8 cellular contexts compared by ENCODE assay signal in genomic region chr19:12035220-12036172, GRCh38. TPM values are rescaled to one million over a fixed set of nuclear protein-coding genes. Genes with fewer than 3 reads are reported as not detected.
A peak's percentile ranks its signal among the peaks of the same experiment; 100 is the strongest.
DNase-seq lines count a peak whose midpoint lies in the region; ATAC-seq, FAIRE-seq and TF ChIP-seq lines count a peak whose summit lies in the region.

TSS of gene ZNF433 (minus strand) at chr19:12035679. CDS start at chr19:12035539, 140 bp downstream.

- peak within 1 kb of the TSS; percentile 70 for H3K4me3 ChIP-seq in lower leg skin (ENCODE audit: low read depth, poor library complexity, severe bottlenecking)

- WGBS in lower leg skin, 2 donors: 0% methylated on average over 35 to 45 of the region's 68 CpGs

- peak; percentile 90 for FAIRE-seq in GM12891 (lab: Jason Lieb, UNC)

- peak; percentile 77 for ATAC-seq in HG02973 (IDR thresholded peaks at IDR 0.05; ENCODE audit: unreplicated experiment)

- TF ChIP-seq POLR2A in GM12891 (IDR thresholded peaks at IDR 0.05; ENCODE audit: low read depth, low read length): peak; percentile 38; the same call in 1 of the 2 replicates
- TF ChIP-seq POLR2A in lower leg skin (IDR thresholded peaks at IDR 0.05): no peak

- no peak for TF ChIP-seq CTCF in lower leg skin (IDR thresholded peaks at IDR 0.05)

- intact Hi-C loops in lower leg skin (cut with DNase I; ENCODE audit: low total_unique reads): no loop called here

- peak; percentile 92 for DNase-seq in GM12891 (ENCODE audit: insufficient read length, low spot score)
- peak; percentile 92 for DNase-seq in NCI-H748 (lab: John Stamatoyannopoulos, UW; ENCODE audit: unreplicated experiment)
- peak; percentile 85 for DNase-seq in activated CD8-positive, alpha-beta memory T cell treated with anti-CD3 and anti-CD28 coated beads for 24 hours
- peak; percentile 50 for DNase-seq in effector CD4-positive, alpha-beta T cell
- DNase-seq in lower leg skin (ENCODE audit: low spot score in 2 of 2): peak; percentile 96 to 99
- DNase-seq in stimulated activated CD4-positive, alpha-beta T cell treated with anti-CD3 and anti-CD28 coated beads, Interleukin-4, amount 100 ng/mL, for 1 hour: peak; percentile 81
- DNase-seq in DMS153 (lab: John Stamatoyannopoulos, UW): no peak

TF ChIP-seq in GM12891, 5 proteins besides CTCF, POLR2A, EP300 and RAD21:
- TF ChIP-seq PAX5 (IDR thresholded peaks at IDR 0.05; ENCODE audit: insufficient read depth, low read length, severe bottlenecking): no peak
- TF ChIP-seq SPI1 (IDR thresholded peaks at IDR 0.05; ENCODE audit: low read depth, low read length): no peak
- TF ChIP-seq POU2F2 (IDR thresholded peaks at IDR 0.05; ENCODE audit: low read depth, low read length): no peak
- TF ChIP-seq TAF1 (IDR thresholded peaks at IDR 0.05; ENCODE audit: low read depth, low read length): no peak
- TF ChIP-seq POLR2AphosphoS5 (IDR thresholded peaks at IDR 0.05; ENCODE audit: low read depth, low read length): no peak

RNA-seq across cellular contexts. Expression of gene ZNF433, which starts in this region (rescaled TPM):
- polyA plus RNA-seq in GM12891 (2012; ENCODE audit: low read depth, missing spikeins): 2.5 TPM
- 10 to 100 TPM in 2 of 4 donors, 1 to 10 TPM in 2; 8.8 to 13.9 (median 10.1) TPM for total RNA-seq in lower leg skin
